Comparison of ENCODE assay signal across 14 cellular contexts in the genomic region with DNA sequence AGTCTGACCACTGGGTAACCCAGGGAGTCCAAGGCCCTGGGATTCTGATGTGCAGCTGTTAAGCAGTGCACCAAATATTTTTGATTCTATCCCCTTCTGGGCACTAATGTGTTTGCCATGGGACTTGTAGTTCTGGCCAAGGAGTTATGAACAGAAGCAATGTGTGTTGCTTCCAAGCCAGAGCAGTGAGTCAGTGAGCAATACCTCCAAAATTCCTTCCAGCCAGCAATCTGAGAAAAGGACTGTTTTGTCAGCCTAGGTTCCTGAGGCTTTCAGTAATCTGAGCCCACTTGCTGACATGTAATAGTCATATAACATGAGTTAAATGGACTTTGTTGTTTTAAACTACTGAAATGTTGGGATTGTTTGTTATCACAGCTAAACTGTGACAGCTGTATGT.
DNase-seq lines count a peak whose midpoint lies in the region; TF ChIP-seq lines count a peak whose summit lies in the region.
"Had no signal": no experiment of that assay in that cellular context is flagged by ENCODE, and none has a peak within 500 bp of the region (broad histone marks: within the 10 kb centered on the region; RNA-seq: fewer than 3 reads in every experiment).

No MANE protein-coding gene starts in this region.

- TF ChIP-seq CTCF in astrocyte of the cerebellum (IDR thresholded peaks at IDR 0.05; ENCODE audit: low read depth, low read length, missing control alignments) (no peak), endothelial cell (IDR thresholded peaks at IDR 0.05; ENCODE audit: unreplicated experiment) (no peak), GM20000 (IDR thresholded peaks at IDR 0.05; ENCODE audit: extremely low read depth, missing control alignments) (no peak), left ventricle myocardium inferior (IDR thresholded peaks at IDR 0.05; ENCODE audit: borderline replicate concordance) (no peak)

- H3K36me3 ChIP-seq in MG63, result no peaks in the 10 kb centered on the region
- no peaks in the 10 kb centered on the region for H3K36me3 ChIP-seq in left ventricle myocardium inferior
- H3K36me3 ChIP-seq: BLaER1 treated with 17β-estradiol and CSF1 and Interleukin-3, amounts not matched to agents 10 nM and 100 nM had no signal

- H3K27me3 ChIP-seq in MG63 (no peaks in the 10 kb centered on the region), left ventricle myocardium inferior (ENCODE audit: low read depth) (no peaks in the 10 kb centered on the region)
- H3K27me3 ChIP-seq: BLaER1 treated with 17β-estradiol and CSF1 and Interleukin-3, amounts not matched to agents 10 nM and 100 nM had no signal

- H3K4me1 ChIP-seq in left ventricle myocardium inferior, result no peaks in the 10 kb centered on the region
- H3K4me1 ChIP-seq: BLaER1 treated with 17β-estradiol and CSF1 and Interleukin-3, amounts not matched to agents 10 nM and 100 nM had no signal

- intact Hi-C loops in left ventricle myocardium inferior (cut with micrococcal nuclease), result no loop called here

- no peak overlapping the region for H3K4me3 Mint-ChIP-seq in endothelial cell (ENCODE audit: unreplicated experiment)
- H3K4me3 Mint-ChIP-seq: B cell; CD8-positive, alpha-beta T cell had no signal

- in situ Hi-C loops in astrocyte of the cerebellum (cut with HindIII; ENCODE audit: low sequenced_read_pairs), result no loop called here

- H3K9me3 Mint-ChIP-seq in endothelial cell (ENCODE audit: unreplicated experiment), result no peaks in the 10 kb centered on the region
- H3K9me3 Mint-ChIP-seq: CD8-positive, alpha-beta T cell had no signal

- H3K27ac ChIP-seq in left ventricle myocardium inferior (replicated peaks), result no peak overlapping the region
- H3K27ac ChIP-seq: BLaER1 treated with 17β-estradiol and CSF1 and Interleukin-3, amounts not matched to agents 10 nM and 100 nM; GM23248 had no signal

- H3K36me3 Mint-ChIP-seq in endothelial cell (ENCODE audit: low read depth, unreplicated experiment), result no peaks in the 10 kb centered on the region
- H3K36me3 Mint-ChIP-seq: CD8-positive, alpha-beta T cell had no signal

- no peak overlapping the region for H3K27ac Mint-ChIP-seq in endothelial cell (ENCODE audit: unreplicated experiment)
- H3K27ac Mint-ChIP-seq: B cell; CD8-positive, alpha-beta T cell had no signal

- H3K4me1 Mint-ChIP-seq in endothelial cell (ENCODE audit: unreplicated experiment), result no peaks in the 10 kb centered on the region
- H3K4me1 Mint-ChIP-seq: B cell had no signal

- no peak overlapping the region for H3K4me3 ChIP-seq in MG63
- no peak overlapping the region for H3K4me3 ChIP-seq in astrocyte of the cerebellum (ENCODE audit: low read depth, low read length)
- H3K4me3 ChIP-seq in left ventricle myocardium inferior, result no peak overlapping the region
- H3K4me3 ChIP-seq: BLaER1 treated with 17β-estradiol and CSF1 and Interleukin-3, amounts not matched to agents 10 nM and 100 nM; GM23248 had no signal

- peak; percentile 58 for DNase-seq in MG63
- DNase-seq in astrocyte of the cerebellum (ENCODE audit: low read depth), result peak; percentile 40
- peak; percentile 54 for DNase-seq in islet precursor cell
- peak; percentile 7 for DNase-seq in pons (ENCODE audit: low spot score)
- no peak for DNase-seq in endothelial cell (ENCODE audit: low spot score)
- DNase-seq in central memory CD4-positive, alpha-beta T cell, result no peak
- DNase-seq in GM20000 (ENCODE audit: low spot score), result no peak
- no peak for DNase-seq in left ventricle myocardium inferior
- DNase-seq: CD8-positive, alpha-beta T cell; COR-L47; GM23248; HCEC 1CT had no signal

- H3K27me3 Mint-ChIP-seq in endothelial cell (ENCODE audit: unreplicated experiment), result peaks cover 2% of the 10 kb centered on the region
- H3K27me3 Mint-ChIP-seq: B cell had no signal

- H3K9me3 ChIP-seq in MG63, result no peaks in the 10 kb centered on the region
- H3K9me3 ChIP-seq in left ventricle myocardium inferior (replicated peaks), result no peaks in the 10 kb centered on the region
- H3K9me3 ChIP-seq: BLaER1 treated with 17β-estradiol and CSF1 and Interleukin-3, amounts not matched to agents 10 nM and 100 nM had no signal

Comparison
In these comparisons a context has a peak if more than half of its experiments do, and no peak if none do; other contexts are left out.
1. DNase-seq: peak in MG63 (single experiment), astrocyte of the cerebellum (single experiment), islet precursor cell (single experiment) and pons (single experiment); none in endothelial cell (single experiment), central memory CD4-positive, alpha-beta T cell (single experiment), GM20000 (single experiment) and left ventricle myocardium inferior (single experiment).